ENCODE assay signal across 16 cellular contexts in the genomic region with DNA sequence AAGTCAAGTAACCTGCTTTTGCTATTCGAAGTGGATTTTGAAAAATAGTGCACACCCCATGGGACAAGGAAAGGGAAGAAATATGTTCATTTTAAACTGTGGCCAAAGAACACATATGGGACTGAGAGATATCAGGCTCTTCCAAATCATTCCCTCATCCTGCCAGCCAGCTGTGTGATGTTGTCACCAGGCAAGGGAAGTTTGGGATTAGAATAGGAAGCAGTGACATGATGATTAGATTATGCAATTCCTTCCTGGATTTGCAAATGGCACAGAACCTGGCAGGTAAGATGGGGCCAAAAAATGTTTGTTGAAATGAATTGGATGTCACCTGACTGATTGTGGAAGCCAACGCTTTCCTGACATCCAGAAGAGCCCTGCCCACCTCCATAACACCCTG. TPM values are rescaled to one million over a fixed set of nuclear protein-coding genes. Genes with fewer than 3 reads are reported as not detected.
A peak's percentile ranks its signal among the peaks of the same experiment; 100 is the strongest.
DNase-seq lines count a peak whose midpoint lies in the region; ATAC-seq and TF ChIP-seq lines count a peak whose summit lies in the region.
"Had no signal": no experiment of that assay in that cellular context is flagged by ENCODE, and none has a peak within 500 bp of the region (broad histone marks: within the 10 kb centered on the region; RNA-seq: fewer than 3 reads in every experiment).

No MANE protein-coding gene starts in this region.

- H3K36me3 Mint-ChIP-seq in natural killer cell (peaks cover 18% of the 10 kb centered on the region), endothelial cell (ENCODE audit: low read depth, unreplicated experiment) (no peaks in the 10 kb centered on the region), CD14-positive monocyte (peaks cover 0 to 2% of the 10 kb centered on the region in 2 donors)
- H3K36me3 Mint-ChIP-seq in natural killer cell treated with Interleukin-12 subunit alpha and Interleukin-12 subunit beta and Interleukin-15 and Interleukin-18, amount 100 ng/mL, for 72 hours = peaks cover 24% of the 10 kb centered on the region

- intact Hi-C loops in natural killer cell (cut with micrococcal nuclease) (no loop called here), CD14-positive monocyte (cut with micrococcal nuclease) (no loop called here)

- TF ChIP-seq CTCF in natural killer cell (IDR thresholded peaks at IDR 0.05) = no peak
- no peak for TF ChIP-seq CTCF in endothelial cell (IDR thresholded peaks at IDR 0.05; ENCODE audit: unreplicated experiment)
- TF ChIP-seq CTCF in CD14-positive monocyte (IDR thresholded peaks at IDR 0.05) = no peak

- peak overlapping the region; percentile 17 to 55 for H3K27ac Mint-ChIP-seq in natural killer cell
- H3K27ac Mint-ChIP-seq in natural killer cell treated with Interleukin-12 subunit alpha and Interleukin-12 subunit beta and Interleukin-15 and Interleukin-18, amount 100 ng/mL, for 72 hours = peak overlapping the region in 1 of 2 donors; percentile 1
- H3K27ac Mint-ChIP-seq in endothelial cell (ENCODE audit: unreplicated experiment) = peak overlapping the region; percentile 11
- H3K27ac Mint-ChIP-seq in CD14-positive monocyte = no peak overlapping the region
- H3K27ac Mint-ChIP-seq: GM23338 had no signal

- H3K27me3 Mint-ChIP-seq in natural killer cell (ENCODE audit: low read depth in 2 of 2) (peaks cover 8 to 16% of the 10 kb centered on the region in 2 donors), endothelial cell (ENCODE audit: unreplicated experiment) (peaks cover 8% of the 10 kb centered on the region), CD14-positive monocyte (ENCODE audit: low read depth in 3 of 3) (peaks cover 21 to 26% (median 23%) of the 10 kb centered on the region in 3 donors)
- peaks cover 14 to 23% of the 10 kb centered on the region in 2 donors for H3K27me3 Mint-ChIP-seq in natural killer cell treated with Interleukin-12 subunit alpha and Interleukin-12 subunit beta and Interleukin-15 and Interleukin-18, amount 100 ng/mL, for 72 hours

- no peak overlapping the region for H3K4me3 Mint-ChIP-seq in natural killer cell
- H3K4me3 Mint-ChIP-seq in natural killer cell treated with Interleukin-12 subunit alpha and Interleukin-12 subunit beta and Interleukin-15 and Interleukin-18, amount 100 ng/mL, for 72 hours = no peak overlapping the region
- peak overlapping the region; percentile 1 for H3K4me3 Mint-ChIP-seq in endothelial cell (ENCODE audit: unreplicated experiment)
- H3K4me3 Mint-ChIP-seq in CD14-positive monocyte = no peak overlapping the region
- H3K4me3 Mint-ChIP-seq: CD4-positive, alpha-beta T cell; GM23338 had no signal

- ATAC-seq in natural killer cell = no peak
- ATAC-seq in natural killer cell treated with Interleukin-12 subunit alpha and Interleukin-12 subunit beta and Interleukin-15 and Interleukin-18, amount 100 ng/mL, for 72 hours = no peak
- peak; percentile 3 for ATAC-seq in GM21619 (IDR thresholded peaks at IDR 0.05; ENCODE audit: unreplicated experiment)
- ATAC-seq in GM19397 (IDR thresholded peaks at IDR 0.05; ENCODE audit: unreplicated experiment) = no peak
- ATAC-seq: GM23338, K562 had no signal

- H3K9me3 Mint-ChIP-seq in natural killer cell = peaks cover 7 to 14% of the 10 kb centered on the region in 2 donors
- H3K9me3 Mint-ChIP-seq in natural killer cell treated with Interleukin-12 subunit alpha and Interleukin-12 subunit beta and Interleukin-15 and Interleukin-18, amount 100 ng/mL, for 72 hours = peaks cover 21% of the 10 kb centered on the region
- peaks cover 5% of the 10 kb centered on the region for H3K9me3 Mint-ChIP-seq in endothelial cell (ENCODE audit: unreplicated experiment)
- peaks cover 2 to 14% (median 11%) of the 10 kb centered on the region in 7 donors for H3K9me3 Mint-ChIP-seq in CD14-positive monocyte

- DNase-seq in natural killer cell = no peak
- DNase-seq in natural killer cell treated with Interleukin-12 subunit alpha and Interleukin-12 subunit beta and Interleukin-15 and Interleukin-18, amount 100 ng/mL, for 72 hours (ENCODE audit: low spot score) = no peak
- DNase-seq in endothelial cell (ENCODE audit: low spot score) = no peak
- DNase-seq in NCI-H82 treated with DMSO at 0.1 percent for 48 hours (lab: John Stamatoyannopoulos, UW; ENCODE audit: unreplicated experiment) = no peak
- DNase-seq in CD14-positive monocyte (ENCODE audit: low spot score) = no peak
- DNase-seq: 8988T; C1 segment of cervical spinal cord; CD4-positive, alpha-beta T cell; DMS153; DMS79; HCEC 1CT; IMR-90 had no signal

- H3K4me1 Mint-ChIP-seq in natural killer cell = peaks cover 20 to 21% of the 10 kb centered on the region in 2 donors
- H3K4me1 Mint-ChIP-seq in natural killer cell treated with Interleukin-12 subunit alpha and Interleukin-12 subunit beta and Interleukin-15 and Interleukin-18, amount 100 ng/mL, for 72 hours (ENCODE audit: low read depth in 2 of 2) = peaks cover 15 to 17% of the 10 kb centered on the region in 2 donors
- H3K4me1 Mint-ChIP-seq in endothelial cell (ENCODE audit: unreplicated experiment) = peaks cover 28% of the 10 kb centered on the region
- H3K4me1 Mint-ChIP-seq in CD14-positive monocyte = peaks cover 5% of the 10 kb centered on the region

RNA-seq across cellular contexts. Expression of gene SCN3B, which starts 4.9 kb away (rescaled TPM):
- total RNA-seq in natural killer cell = not detected
- total RNA-seq in natural killer cell treated with Interleukin-12 subunit alpha and Interleukin-12 subunit beta and Interleukin-15 and Interleukin-18, amount 100 ng/mL, for 72 hours = not detected
- 34.1 TPM for total RNA-seq in endothelial cell (ENCODE audit: unreplicated experiment)
- not detected for polyA plus RNA-seq in CD14-positive monocyte
- total RNA-seq: CD4-positive, alpha-beta T cell had no signal

Comparison
In these comparisons a context has a peak if more than half of its experiments do, and no peak if none do; other contexts are left out.
1. H3K27ac Mint-ChIP-seq: peak in natural killer cell (2 of 2) and endothelial cell (single experiment); none in CD14-positive monocyte (0 of 7).
2. RNA of gene SCN3B, which starts 4.9 kb away (total RNA-seq): 34.1 TPM in endothelial cell (single experiment); not detected in natural killer cell and not detected in natural killer cell treated with Interleukin-12 subunit alpha and Interleukin-12 subunit beta and Interleukin-15 and Interleukin-18, amount 100 ng/mL, for 72 hours; every median in the first group is over 10 times any median in the second.